15 cellular contexts compared by ENCODE assay signal in the genomic region with DNA sequence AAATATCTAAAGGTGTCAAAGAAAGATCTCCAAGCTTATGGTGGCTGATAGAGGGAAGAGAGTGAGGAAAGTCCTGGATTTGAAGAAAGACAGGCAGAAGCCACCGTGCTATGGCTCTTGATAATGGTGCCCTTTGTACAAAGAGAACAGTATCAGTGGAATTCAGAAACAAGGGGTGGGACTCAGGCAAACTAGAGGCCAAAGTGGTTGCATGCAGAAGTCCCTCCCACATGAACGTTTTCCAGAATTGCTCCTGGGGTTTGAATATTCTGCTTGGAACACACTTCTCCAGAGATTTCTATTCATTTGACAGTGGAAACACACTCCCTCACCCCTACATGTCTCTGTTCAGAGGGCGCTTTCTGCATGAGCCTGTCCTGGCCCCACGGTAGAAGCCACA. TPM values are rescaled to one million over a fixed set of nuclear protein-coding genes. Genes with fewer than 3 reads are reported as not detected.
DNase-seq lines count a peak whose midpoint lies in the region; ATAC-seq, FAIRE-seq and TF ChIP-seq lines count a peak whose summit lies in the region.
"Had no signal": no experiment of that assay in that cellular context is flagged by ENCODE, and none has a peak within 500 bp of the region (broad histone marks: within the 10 kb centered on the region; RNA-seq: fewer than 3 reads in every experiment).

No MANE protein-coding gene starts in this region.

- FAIRE-seq in HepG2 (lab: Jason Lieb, UNC), result no peak
- FAIRE-seq: endometrium had no signal

- H3K27me3 Mint-ChIP-seq in mesothelial cell of epicardium (ENCODE audit: low read depth), result no peaks in the 10 kb centered on the region

- no peaks in the 10 kb centered on the region for H3K36me3 ChIP-seq in HepG2 (replicated peaks in 1 of 2; ENCODE audit: control insufficient read depth in 1 of 2, insufficient read depth in 2 of 2, low read length in 2 of 2)
- no peaks in the 10 kb centered on the region for H3K36me3 ChIP-seq in right lobe of liver
- no peaks in the 10 kb centered on the region for H3K36me3 ChIP-seq in mammary epithelial cell (ENCODE audit: insufficient read depth, low read length)
- H3K36me3 ChIP-seq: colonic mucosa, HAP-1, neural progenitor cell had no signal

- POLR2A ChIA-PET in HepG2 (lab: Yijun Ruan, JAX), result interaction anchor here (1.6 kb wide), 1 partner anchor 10 kb away, joined by 8 read pairs; the partner anchor contains the start of gene MBNL2

- H3K9me3 Mint-ChIP-seq in mesothelial cell of epicardium, result peaks cover 11% of the 10 kb centered on the region
- H3K9me3 Mint-ChIP-seq: CD8-positive, alpha-beta T cell; T-helper 1 cell treated with Interleukin-12 subunit alpha and Interleukin-12 subunit beta and Interleukin-4 antibody, amounts not matched to agents 30 μg/mL and 1 μg/mL, for 36 hours had no signal

- H3K27ac Mint-ChIP-seq in mesothelial cell of epicardium, result peak overlapping the region; percentile 18
- H3K27ac Mint-ChIP-seq: CD8-positive, alpha-beta T cell; neural progenitor cell; T-helper 1 cell treated with Interleukin-12 subunit alpha and Interleukin-12 subunit beta and Interleukin-4 antibody, amounts not matched to agents 30 μg/mL and 1 μg/mL, for 36 hours had no signal

- no TSS peak for BruUV-seq in HepG2 (replicated peaks; lab: Mats Ljungman, UMichigan)
- no TSS peak for BruUV-seq in mammary epithelial cell (replicated peaks; lab: Mats Ljungman, UMichigan)

- TF ChIP-seq CTCF in HepG2 (CRISPR knock-in tag; IDR thresholded peaks at IDR 0.05), result no peak
- TF ChIP-seq CTCF in right lobe of liver (IDR thresholded peaks at IDR 0.05), result no peak
- TF ChIP-seq CTCF in mammary epithelial cell (conservative IDR thresholded peaks at IDR 0.05 in 1 of 2, IDR thresholded peaks at IDR 0.05 in 1 of 2; ENCODE audit: extremely low read depth in 1 of 2, insufficient read depth in 1 of 2, low read depth in 1 of 2, low read length in 2 of 2), result no peak
- TF ChIP-seq CTCF in mesothelial cell of epicardium (IDR thresholded peaks at IDR 0.05; ENCODE audit: unreplicated experiment), result no peak

- H3K27me3 ChIP-seq in HepG2 (ENCODE audit: control insufficient read depth in 1 of 2, insufficient read depth in 2 of 2, low read length in 2 of 2) (no peaks in the 10 kb centered on the region), right lobe of liver (no peaks in the 10 kb centered on the region), mammary epithelial cell (ENCODE audit: insufficient read depth, low read length) (no peaks in the 10 kb centered on the region)
- H3K27me3 ChIP-seq: colonic mucosa, neural progenitor cell had no signal

- ATAC-seq in HepG2 (peak; percentile 76), right lobe of liver (no peak)
- ATAC-seq: CD8-positive, alpha-beta T cell had no signal

- TF ChIP-seq EP300 in HepG2 (IDR thresholded peaks at IDR 0.05; ENCODE audit: low read depth in 2 of 2, low read length in 2 of 2), result no peak
- TF ChIP-seq EP300 in HepG2 (CRISPR knock-in tag; IDR thresholded peaks at IDR 0.05; ENCODE audit: borderline replicate concordance), result no peak

- H3K9me3 ChIP-seq in HepG2 (ENCODE audit: low read length) (peaks cover 2% of the 10 kb centered on the region; the same call in 1 of the 2 replicates), right lobe of liver (no peaks in the 10 kb centered on the region), mammary epithelial cell (replicated peaks; ENCODE audit: insufficient read depth, low read length) (no peaks in the 10 kb centered on the region)
- H3K9me3 ChIP-seq: colonic mucosa, HAP-1 had no signal

- peaks cover 18% of the 10 kb centered on the region for H3K4me1 Mint-ChIP-seq in mesothelial cell of epicardium

- CTCF ChIA-PET in HepG2 (lab: Yijun Ruan, JAX; ENCODE audit: low intra/inter-chr PET ratio, low total read pairs) (interaction anchor here (1.9 to 2.1 kb wide), 2 partner anchors 102 to 147 kb away, joined by 5 to 21 read pairs; no protein-coding TSS in a partner anchor), mammary epithelial cell (lab: Charles Lee; ENCODE audit: low non-redundant PET) (interaction anchor here (1.0 kb wide), 1 partner anchor 102 kb away, joined by 5 read pairs; no protein-coding TSS in a partner anchor)

- TF ChIP-seq POLR2A in HepG2 (IDR thresholded peaks at IDR 0.05; ENCODE audit: insufficient read depth in 1 of 2, low read depth in 2 of 2, low read length in 2 of 2) (no peak), right lobe of liver (IDR thresholded peaks at IDR 0.05) (no peak)

- H3K27ac ChIP-seq in HepG2 (ENCODE audit: extremely low read length, insufficient read depth, low read length) (no peak overlapping the region), right lobe of liver (no peak overlapping the region), mammary epithelial cell (ENCODE audit: insufficient read depth, low read depth, low read length) (peak overlapping the region; percentile 56)
- H3K27ac ChIP-seq: colonic mucosa, neural progenitor cell had no signal

- H3K4me3 ChIP-seq in HepG2 (replicated peaks in 1 of 3; ENCODE audit: insufficient read depth in 1 of 3, low read depth in 2 of 3, low read length in 3 of 3), result no peak overlapping the region
- no peak overlapping the region for H3K4me3 ChIP-seq in right lobe of liver
- no peak overlapping the region for H3K4me3 ChIP-seq in mammary epithelial cell (replicated peaks in 1 of 3; ENCODE audit: insufficient read depth in 1 of 3, low read depth in 2 of 3, low read length in 3 of 3)
- H3K4me3 ChIP-seq: colonic mucosa, HAP-1, neural progenitor cell had no signal

- no peaks in the 10 kb centered on the region for H4K20me1 ChIP-seq in HepG2 (ENCODE audit: insufficient read depth, low read length)
- no peaks in the 10 kb centered on the region for H4K20me1 ChIP-seq in mammary epithelial cell (ENCODE audit: insufficient read depth, low read length)

- peaks cover 23% of the 10 kb centered on the region for H3K4me1 ChIP-seq in HepG2 (ENCODE audit: insufficient read depth, low read length)
- H3K4me1 ChIP-seq in right lobe of liver, result no peaks in the 10 kb centered on the region
- H3K4me1 ChIP-seq in mammary epithelial cell (ENCODE audit: insufficient read depth, low read length), result peaks cover 24% of the 10 kb centered on the region
- H3K4me1 ChIP-seq: colonic mucosa, HAP-1, neural progenitor cell had no signal

- dilution Hi-C loops in mammary epithelial cell (cut with HindIII; ENCODE audit: low sequenced_read_pairs), result loop anchor here (10.0 kb wide), 1 partner anchor 223 kb away; the partner anchor contains the start of gene RAP2A

- H3K4me3 Mint-ChIP-seq in mesothelial cell of epicardium, result no peak overlapping the region
- H3K4me3 Mint-ChIP-seq: CD8-positive, alpha-beta T cell; neural progenitor cell; T-helper 1 cell treated with Interleukin-12 subunit alpha and Interleukin-12 subunit beta and Interleukin-4 antibody, amounts not matched to agents 30 μg/mL and 1 μg/mL, for 36 hours had no signal

- H3K79me2 ChIP-seq in HepG2 (ENCODE audit: insufficient read depth, low read length), result no peaks in the 10 kb centered on the region
- H3K79me2 ChIP-seq in mammary epithelial cell (ENCODE audit: insufficient read depth, low read length), result no peaks in the 10 kb centered on the region

- peak overlapping the region; percentile 54 for H2AFZ ChIP-seq in HepG2 (ENCODE audit: low read length)
- H2AFZ ChIP-seq in mammary epithelial cell (ENCODE audit: low read depth, low read length), result peak overlapping the region; percentile 58
- H2AFZ ChIP-seq: neural progenitor cell had no signal

- intact Hi-C loops in HepG2 (cut with micrococcal nuclease; ENCODE audit: unreplicated experiment) (loop anchor here (1.0 to 5.0 kb wide), 2 partner anchors 102 to 185 kb away; no protein-coding TSS in a partner anchor), right lobe of liver (cut with DNase I) (no loop called here), mammary epithelial cell (cut with micrococcal nuclease) (loop anchor here (1.0 to 2.0 kb wide), 3 partner anchors 102 to 181 kb away; no protein-coding TSS in a partner anchor)

- H3K36me3 Mint-ChIP-seq in mesothelial cell of epicardium, result peaks cover 9% of the 10 kb centered on the region
- H3K36me3 Mint-ChIP-seq: CD8-positive, alpha-beta T cell; neural progenitor cell had no signal

- 32% methylated on average over 4 of the region's 4 CpGs for WGBS in HepG2 (ENCODE audit: low lambda C conversion rate)
- WGBS in right lobe of liver (ENCODE audit: insufficient coverage, low coverage, low lambda C conversion rate, missing lambda C conversion rate), result 75% methylated on average over 2 of the region's 4 CpGs
- 38% methylated on average over 4 of the region's 4 CpGs for WGBS in mammary epithelial cell (ENCODE audit: low coverage, missing lambda C conversion rate)

- no peak for TF ChIP-seq RAD21 in HepG2 (CRISPR knock-in tag; IDR thresholded peaks at IDR 0.05)

- H3K9ac ChIP-seq in HepG2 (ENCODE audit: insufficient read depth, low read depth, low read length) (no peak overlapping the region), mammary epithelial cell (ENCODE audit: insufficient read depth, low read length) (no peak overlapping the region)
- H3K9ac ChIP-seq: neural progenitor cell had no signal

- in situ Hi-C loops in HepG2 (cut with HindIII; ENCODE audit: extremely low pct_ligation_motif_present, low pct_unique_long_range_greater_than_20kb) (loop anchor here (5.0 kb wide), 1 partner anchor 100 kb away; no protein-coding TSS in a partner anchor), mammary epithelial cell (cut with MboI; ENCODE audit: low sequenced_read_pairs in 2 of 2) (loop anchor here (5.0 to 25.0 kb wide), 3 partner anchors 85 to 125 kb away; no protein-coding TSS in a partner anchor)

- H3K4me2 ChIP-seq in HepG2 (ENCODE audit: low read depth, low read length) (peak overlapping the region; percentile 41), mammary epithelial cell (ENCODE audit: insufficient read depth, low read depth, low read length) (no peak overlapping the region)
- H3K4me2 ChIP-seq: neural progenitor cell had no signal

- DNase-seq in HepG2 (ENCODE audit: low spot score) (no peak), right lobe of liver (no peak), mammary epithelial cell (no peak), mesothelial cell of epicardium (ENCODE audit: low spot score in 2 of 2, unreplicated experiment in 2 of 2) (no peak), NCI-H446 (lab: John Stamatoyannopoulos, UW) (no peak), NCI-H226 (no peak), NCI-H146 treated with DMSO at 0.1 percent for 48 hours (lab: John Stamatoyannopoulos, UW; ENCODE audit: unreplicated experiment) (no peak)
- DNase-seq in activated CD4-positive, alpha-beta T cell treated with anti-CD3 and anti-CD28 coated beads for 4 hours, result no peak
- DNase-seq: CD8-positive, alpha-beta T cell; DMS79 treated with DMSO at 0.1 percent for 48 hours had no signal

RNA-seq across cellular contexts. Expression of gene MBNL2, which starts 10.1 kb away (rescaled TPM):
- total RNA-seq in HepG2 (2016; rRNA removed; fragmentation: Illumina TruSeq; extraction: Trizol) (30.8 and 48.1 TPM in 2 replicates), right lobe of liver (100 to 1,000 TPM in 3 of 6 experiments, 10 to 100 TPM in 3; 30.3 to 135 (median 81.5) TPM), mammary epithelial cell (100 to 1,000 TPM in 1 of 2 donors, 10 to 100 TPM in 1; 37.5 to 125 TPM), mesothelial cell of epicardium (71.8 to 78.9 TPM (median 76.9 TPM) in 3 replicates)
- total RNA-seq in HepG2 (2016; cell fraction: cytosol; rRNA removed; fragmentation: Illumina TruSeq; extraction: Trizol; ENCODE audit: low read depth), result 4.0 and 5.0 TPM in 2 replicates
- total RNA-seq in HepG2 (2016; cell fraction: insoluble cytoplasmic fraction; rRNA removed; fragmentation: Illumina TruSeq; extraction: Trizol), result 27.9 and 48.3 TPM in 2 replicates
- total RNA-seq in HepG2 (2016; cell fraction: membrane; rRNA removed; fragmentation: Illumina TruSeq; extraction: Trizol), result 15.6 and 16.3 TPM in 2 replicates
- 50.3 and 53.0 TPM in 2 replicates for total RNA-seq in HepG2 (2016; cell fraction: nucleus; rRNA removed; fragmentation: Illumina TruSeq; extraction: Trizol)
- polyA plus RNA-seq in HepG2 (2011; rRNA removed) (59.0 and 62.9 TPM in 2 replicates), mammary epithelial cell (20.0 TPM)
- 44.6 and 63.1 TPM in 2 replicates for polyA plus RNA-seq in HepG2 (2011; cell fraction: cytosol; rRNA removed)
- 78.5 and 95.6 TPM in 2 replicates for polyA plus RNA-seq in HepG2 (2011; cell fraction: nucleus; rRNA removed)
- 49.8 and 59.5 TPM in 2 replicates for polyA plus RNA-seq in HepG2 (2012)
- 0.49 and 0.73 TPM in 2 replicates for polyA plus RNA-seq in HepG2 (2016; cell fraction: cytosol; fragmentation: Illumina TruSeq; extraction: Trizol; ENCODE audit: low read depth)
- 27.4 and 31.9 TPM in 2 replicates for polyA plus RNA-seq in HepG2 (2016; cell fraction: insoluble cytoplasmic fraction; fragmentation: Illumina TruSeq; extraction: Trizol; ENCODE audit: low read depth)
- polyA plus RNA-seq in HepG2 (2016; cell fraction: membrane; fragmentation: Illumina TruSeq; extraction: Trizol; ENCODE audit: low read depth), result 4.4 and 4.9 TPM in 2 replicates
- 32.1 and 37.5 TPM in 2 replicates for polyA plus RNA-seq in HepG2 (2016; cell fraction: nucleus; fragmentation: Illumina TruSeq; extraction: Trizol; ENCODE audit: insufficient read depth, low read depth)
- 48.4 and 211 TPM in 2 replicates for polyA minus RNA-seq in HepG2 (2011; rRNA and poly(A)+ RNA removed; ENCODE audit: low replicate concordance)
- 125 and 134 TPM in 2 replicates for polyA minus RNA-seq in HepG2 (2011; cell fraction: cytosol; rRNA and poly(A)+ RNA removed)
- polyA minus RNA-seq in HepG2 (2011; cell fraction: nucleus; rRNA and poly(A)+ RNA removed), result 274 and 278 TPM in 2 replicates
- polyA minus RNA-seq in mammary epithelial cell, result 33.9 TPM

Comparison
In these comparisons a context has a peak if more than half of its experiments do, and no peak if none do; other contexts are left out.
1. intact Hi-C loops: an anchor here in HepG2 (1.0 to 5.0 kb wide) and mammary epithelial cell (1.0 to 2.0 kb wide); none called in right lobe of liver.